Comparison of ENCODE assay signal across 8 cellular contexts in the genomic region with DNA sequence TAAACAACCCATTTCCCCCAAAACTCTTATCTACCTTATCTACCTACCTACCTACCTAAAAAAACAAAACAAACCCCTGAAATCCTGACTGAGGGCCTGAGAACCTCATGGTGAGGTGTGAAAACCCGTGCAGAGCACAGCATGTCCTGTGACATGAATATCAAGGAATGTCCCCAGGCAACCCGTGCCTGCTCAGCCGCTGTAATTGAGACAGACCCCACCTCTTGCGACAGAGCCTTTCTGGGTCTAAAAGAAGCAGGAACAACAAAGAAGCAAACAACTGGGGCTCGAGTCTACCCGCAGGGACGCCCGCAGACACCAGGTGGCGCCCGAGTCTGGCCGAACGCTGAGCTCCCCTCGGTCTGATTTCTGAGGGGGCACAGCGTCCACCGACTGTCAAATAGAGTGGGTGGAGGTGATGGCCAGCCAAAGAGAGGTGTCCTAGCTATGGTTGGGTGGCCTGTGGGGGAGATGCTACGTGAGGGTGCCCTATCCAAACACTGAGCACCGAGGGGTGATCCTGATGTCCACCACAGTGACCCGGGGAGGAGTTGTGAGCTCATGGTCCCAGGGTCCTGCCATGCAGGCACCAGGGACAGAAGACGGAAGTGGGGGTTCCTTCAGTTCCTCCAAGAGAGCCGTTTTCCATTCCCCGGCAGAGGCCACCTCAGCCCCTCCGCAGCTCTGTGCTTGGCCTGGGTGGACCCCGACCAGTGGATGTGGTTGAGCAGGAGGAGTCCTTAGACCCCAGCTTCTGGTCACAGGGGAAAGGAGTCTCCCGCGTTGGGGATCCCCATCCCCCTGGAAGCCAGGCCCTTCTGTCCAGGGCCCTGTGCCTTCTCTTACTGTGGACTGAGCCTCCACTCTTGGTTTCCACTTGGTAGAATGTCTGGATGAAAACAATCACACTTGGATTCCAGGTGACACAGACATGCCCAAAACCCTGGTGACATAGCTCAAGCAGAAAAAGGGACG.
DNase-seq lines count a peak whose midpoint lies in the region; ATAC-seq and TF ChIP-seq lines count a peak whose summit lies in the region.

No MANE protein-coding gene starts in this region.

- H3K9me3 Mint-ChIP-seq in T-cell: peaks cover 0 to 5% (median 0%) of the 10 kb centered on the region in 3 donors
- H3K9me3 Mint-ChIP-seq in activated naive CD8-positive, alpha-beta T cell treated with anti-CD3 and anti-CD28 coated beads for 36 hours: peaks cover 5% of the 10 kb centered on the region

- CTCF ChIA-PET in T-cell (lab: Charles Lee): interaction anchor here (0.5 to 6.6 kb wide), 19 partner anchors 12 to 1267 kb away, joined by 3 to 87 read pairs (median 4); a partner anchor contains a TSS

- H3K4me1 Mint-ChIP-seq in T-cell: peaks cover 8 to 9% (median 8%) of the 10 kb centered on the region in 3 donors
- peaks cover 12% of the 10 kb centered on the region for H3K4me1 Mint-ChIP-seq in activated naive CD8-positive, alpha-beta T cell treated with anti-CD3 and anti-CD28 coated beads for 36 hours

- peaks cover 0 to 8% (median 3%) of the 10 kb centered on the region in 9 donors for H3K4me1 ChIP-seq in heart right ventricle
- no peaks in the 10 kb centered on the region for H3K4me1 ChIP-seq in psoas muscle
- no peaks in the 10 kb centered on the region for H3K4me1 ChIP-seq in vagina

- no peaks in the 10 kb centered on the region for H3K36me3 Mint-ChIP-seq in T-cell
- no peaks in the 10 kb centered on the region for H3K36me3 Mint-ChIP-seq in activated naive CD8-positive, alpha-beta T cell treated with anti-CD3 and anti-CD28 coated beads for 36 hours

- H3K9me3 ChIP-seq in MG63: peaks cover 4% of the 10 kb centered on the region
- peaks cover 0 to 4% (median 0%) of the 10 kb centered on the region in 11 donors for H3K9me3 ChIP-seq in heart right ventricle
- no peaks in the 10 kb centered on the region for H3K9me3 ChIP-seq in psoas muscle
- no peaks in the 10 kb centered on the region for H3K9me3 ChIP-seq in vagina

- POLR2A ChIA-PET in T-cell (lab: Charles Lee): no interaction called here

- TF ChIP-seq POLR2A in vagina (IDR thresholded peaks at IDR 0.05): no peak

- H3K36me3 ChIP-seq in MG63: peaks cover 3% of the 10 kb centered on the region; the same call in 1 of the 2 replicates
- no peaks in the 10 kb centered on the region for H3K36me3 ChIP-seq in heart right ventricle
- H3K36me3 ChIP-seq in psoas muscle (ENCODE audit: insufficient read depth in 1 of 2, low read depth in 1 of 2): no peaks in the 10 kb centered on the region
- no peaks in the 10 kb centered on the region for H3K36me3 ChIP-seq in vagina

- peaks cover 8% of the 10 kb centered on the region in 2 donors for H3K27me3 Mint-ChIP-seq in T-cell
- H3K27me3 Mint-ChIP-seq in activated naive CD8-positive, alpha-beta T cell treated with anti-CD3 and anti-CD28 coated beads for 36 hours: peaks cover 4% of the 10 kb centered on the region

- TF ChIP-seq CTCF in heart right ventricle (IDR thresholded peaks at IDR 0.05): peak; percentile 76 to 98 (median 96)
- peak; percentile 88 for TF ChIP-seq CTCF in psoas muscle (IDR thresholded peaks at IDR 0.05)
- peak; percentile 76 to 96 (median 89) for TF ChIP-seq CTCF in vagina (IDR thresholded peaks at IDR 0.05)

- peak; percentile 65 for ATAC-seq in GM18868 (IDR thresholded peaks at IDR 0.05; ENCODE audit: unreplicated experiment)
- peak; percentile 61 to 76 (median 74) for ATAC-seq in T-cell (replicated peaks in 1 of 4)
- ATAC-seq in heart right ventricle: peak; percentile 54 to 87 (median 74)
- ATAC-seq in psoas muscle: peak; percentile 59 to 87 (median 74)

- peak overlapping the region; percentile 75 to 88 for H3K27ac Mint-ChIP-seq in T-cell
- H3K27ac Mint-ChIP-seq in activated naive CD8-positive, alpha-beta T cell treated with anti-CD3 and anti-CD28 coated beads for 36 hours: peak overlapping the region; percentile 80

- peaks cover 4% of the 10 kb centered on the region; the same call in 1 of the 2 replicates for H3K27me3 ChIP-seq in MG63
- H3K27me3 ChIP-seq in heart right ventricle: peaks cover 0 to 9% (median 0%) of the 10 kb centered on the region in 7 donors
- H3K27me3 ChIP-seq in psoas muscle (ENCODE audit: insufficient read depth in 3 of 3, low read length in 2 of 3): peaks cover 0 to 4% (median 0%) of the 10 kb centered on the region in 3 donors
- H3K27me3 ChIP-seq in vagina: no peaks in the 10 kb centered on the region

- H3K27ac ChIP-seq in heart right ventricle: peak overlapping the region in 1 of 10 donors; percentile 43
- no peak overlapping the region for H3K27ac ChIP-seq in psoas muscle
- H3K27ac ChIP-seq in vagina: no peak overlapping the region

- WGBS in heart right ventricle, 2 donors: 28 to 30% methylated on average over 26 of the region's 26 CpGs
- 30 to 34% (median 30%) methylated on average over 26 of the region's 26 CpGs for WGBS in psoas muscle, 3 donors

- H3K4me3 Mint-ChIP-seq in T-cell: peak overlapping the region; percentile 22 to 58 (median 51)
- H3K4me3 Mint-ChIP-seq in activated naive CD8-positive, alpha-beta T cell treated with anti-CD3 and anti-CD28 coated beads for 36 hours: peak overlapping the region; percentile 63

- H3K4me3 ChIP-seq in MG63: no peak overlapping the region
- no peak overlapping the region for H3K4me3 ChIP-seq in heart right ventricle
- no peak overlapping the region for H3K4me3 ChIP-seq in psoas muscle
- H3K4me3 ChIP-seq in vagina: no peak overlapping the region

- intact Hi-C loops in heart right ventricle (cut with DNase I) (loop anchor here (1.0 to 10.0 kb wide), 11 partner anchors 181 to 1269 kb away; no protein-coding TSS in a partner anchor), psoas muscle (cut with DNase I) (loop anchor here (2.0 to 10.0 kb wide), 5 partner anchors 759 to 1267 kb away; no protein-coding TSS in a partner anchor), vagina (cut with DNase I) (loop anchor here (10.0 kb wide), 3 partner anchors 161 to 1269 kb away; no protein-coding TSS in a partner anchor)

- DNase-seq in 8988T (peak; percentile 53), MG63 (peak; percentile 80), T-cell (peak; percentile 27 to 79 (median 66)), heart right ventricle (peak; percentile 60 to 74), psoas muscle (peak; percentile 76 to 90), vagina (ENCODE audit: extremely low spot score in 2 of 2) (no peak)
- DNase-seq in activated naive CD8-positive, alpha-beta T cell treated with anti-CD3 and anti-CD28 coated beads for 36 hours: peak; percentile 78

Comparison
In these comparisons a context has a peak if more than half of its experiments do, and no peak if none do; other contexts are left out.
1. DNase-seq: peak in 8988T (single experiment), MG63 (single experiment), T-cell (34 of 34), activated naive CD8-positive, alpha-beta T cell treated with anti-CD3 and anti-CD28 coated beads for 36 hours (single experiment), heart right ventricle (2 of 2) and psoas muscle (2 of 2); none in vagina (0 of 2).
2. Peak in every context shown above with its lines, with median percentiles within 50 percentile points of each other: ATAC-seq and CTCF ChIP-seq.